ENCODE assay signal across 24 cellular contexts in genomic region chrX:51917600-51917999, GRCh38.
"Had no signal": no experiment of that assay in that cellular context is flagged by ENCODE, and none has a peak within 500 bp of the region (broad histone marks: within the 10 kb centered on the region; RNA-seq: fewer than 3 reads in every experiment).

No MANE protein-coding gene starts in this region.

- H3K27ac Mint-ChIP-seq: activated CD4-positive, alpha-beta memory T cell treated with anti-CD3 and anti-CD28 coated beads for 36 hours; activated CD8-positive, alpha-beta memory T cell treated with anti-CD3 and anti-CD28 coated beads, Interleukin-2, amount 10 ng/mL, durations not matched to agents 7 days and 5 days; activated naive CD4-positive, alpha-beta T cell treated with anti-CD3 and anti-CD28 coated beads, Interleukin-2, amount 10 ng/mL, durations not matched to agents 7 days and 5 days; effector memory CD8-positive, alpha-beta T cell; mesothelial cell of epicardium; natural killer cell; stimulated activated memory B cell treated with anti-CD40 and anti-IgM and Interleukin-4, amounts not matched to agents 10 μg/mL and 1 μg/mL and 100 μg/mL, for 72 hours had no signal

- ATAC-seq: activated CD8-positive, alpha-beta memory T cell treated with anti-CD3 and anti-CD28 coated beads, Interleukin-2, amount 10 ng/mL, durations not matched to agents 7 days and 5 days; body of pancreas; effector memory CD8-positive, alpha-beta T cell; natural killer cell; sciatic nerve; stimulated activated memory B cell treated with anti-CD40 and anti-IgM and Interleukin-4, amounts not matched to agents 10 μg/mL and 1 μg/mL and 100 μg/mL, for 72 hours had no signal

- H3K36me3 Mint-ChIP-seq: activated CD8-positive, alpha-beta memory T cell treated with anti-CD3 and anti-CD28 coated beads, Interleukin-2, amount 10 ng/mL, durations not matched to agents 7 days and 5 days; activated naive CD4-positive, alpha-beta T cell treated with anti-CD3 and anti-CD28 coated beads, Interleukin-2, amount 10 ng/mL, durations not matched to agents 7 days and 5 days; mesothelial cell of epicardium; natural killer cell; stimulated activated memory B cell treated with anti-CD40 and anti-IgM and Interleukin-4, amounts not matched to agents 10 μg/mL and 1 μg/mL and 100 μg/mL, for 72 hours had no signal

- H3K9me3 Mint-ChIP-seq: effector memory CD8-positive, alpha-beta T cell; natural killer cell had no signal

- H3K4me3 ChIP-seq: body of pancreas, cardiac muscle cell, dorsolateral prefrontal cortex, esophagus muscularis mucosa, left ventricle myocardium inferior, transverse colon, uterus had no signal

- H3K27me3 ChIP-seq: body of pancreas, cardiac muscle cell, esophagus muscularis mucosa, transverse colon had no signal

- H3K9me3 ChIP-seq: body of pancreas, transverse colon, uterus had no signal

- H3K36me3 ChIP-seq: cardiac muscle cell, esophagus muscularis mucosa, left ventricle myocardium inferior, transverse colon, uterus had no signal

- H3K4me1 Mint-ChIP-seq: natural killer cell; stimulated activated memory B cell treated with anti-CD40 and anti-IgM and Interleukin-4, amounts not matched to agents 10 μg/mL and 1 μg/mL and 100 μg/mL, for 72 hours had no signal

- H3K27me3 Mint-ChIP-seq: activated CD8-positive, alpha-beta memory T cell treated with anti-CD3 and anti-CD28 coated beads, Interleukin-2, amount 10 ng/mL, durations not matched to agents 7 days and 5 days; activated naive CD4-positive, alpha-beta T cell treated with anti-CD3 and anti-CD28 coated beads, Interleukin-2, amount 10 ng/mL, durations not matched to agents 7 days and 5 days; stimulated activated memory B cell treated with anti-CD40 and anti-IgM and Interleukin-4, amounts not matched to agents 10 μg/mL and 1 μg/mL and 100 μg/mL, for 72 hours had no signal

- DNase-seq: activated CD4-positive, alpha-beta memory T cell treated with anti-CD3 and anti-CD28 coated beads for 36 hours; activated CD4-positive, alpha-beta T cell treated with anti-CD3 and anti-CD28 coated beads for 48 hours; activated CD4-positive, CD25-positive, alpha-beta regulatory T cell; activated CD8-positive, alpha-beta memory T cell treated with anti-CD3 and anti-CD28 coated beads, Interleukin-2, amount 10 ng/mL, durations not matched to agents 7 days and 5 days; activated effector memory CD4-positive, alpha-beta T cell treated with anti-CD3 and anti-CD28 coated beads, Interleukin-2, amount 50 U/mL, for 16 hours; activated naive CD4-positive, alpha-beta T cell treated with anti-CD3 and anti-CD28 coated beads, Interleukin-2, amount 10 ng/mL, durations not matched to agents 7 days and 5 days; activated T-cell treated with anti-CD3 and anti-CD28 coated beads for 4 hours; anterior cingulate cortex; body of pancreas; dorsolateral prefrontal cortex; effector memory CD8-positive, alpha-beta T cell; glutamatergic neuron; hippocampal formation; left ventricle myocardium inferior; natural killer cell; small intestine; stimulated activated CD4-positive, alpha-beta T cell treated with anti-CD3 and anti-CD28 coated beads, Interleukin-2, amount 100 ng/mL, for 24 hours; transverse colon; uterus had no signal

- H3K4me3 Mint-ChIP-seq: activated CD4-positive, alpha-beta memory T cell treated with anti-CD3 and anti-CD28 coated beads for 36 hours; activated CD8-positive, alpha-beta memory T cell treated with anti-CD3 and anti-CD28 coated beads, Interleukin-2, amount 10 ng/mL, durations not matched to agents 7 days and 5 days; activated naive CD4-positive, alpha-beta T cell treated with anti-CD3 and anti-CD28 coated beads, Interleukin-2, amount 10 ng/mL, durations not matched to agents 7 days and 5 days; effector memory CD8-positive, alpha-beta T cell; mesothelial cell of epicardium; natural killer cell; stimulated activated memory B cell treated with anti-CD40 and anti-IgM and Interleukin-4, amounts not matched to agents 10 μg/mL and 1 μg/mL and 100 μg/mL, for 72 hours had no signal

- H3K4me1 ChIP-seq: body of pancreas, esophagus muscularis mucosa, left ventricle myocardium inferior, transverse colon, uterus had no signal
